ENCODE assay signal across 30 cellular contexts in genomic region chr15:81573098-81573746, GRCh38.
DNase-seq lines count a peak whose midpoint lies in the region; ATAC-seq lines count a peak whose summit lies in the region.
"Had no signal": no experiment of that assay in that cellular context is flagged by ENCODE, and none has a peak within 500 bp of the region (broad histone marks: within the 10 kb centered on the region; RNA-seq: fewer than 3 reads in every experiment).

No MANE protein-coding gene starts in this region.

- H2BK12ac ChIP-seq in trophoblast cell (ENCODE audit: low read length): no peak overlapping the region

- no peaks in the 10 kb centered on the region for H3K36me3 Mint-ChIP-seq in T-helper 17 cell (ENCODE audit: low read depth)
- H3K36me3 Mint-ChIP-seq: activated naive CD8-positive, alpha-beta T cell treated with anti-CD3 and anti-CD28 coated beads for 36 hours; CD8-positive, alpha-beta T cell; IgD-negative memory B cell had no signal

- no peak overlapping the region for H2AK5ac ChIP-seq in trophoblast cell (ENCODE audit: low read length)

- peaks cover 61% of the 10 kb centered on the region for H3K27me3 Mint-ChIP-seq in T-helper 17 cell

- H3K4ac ChIP-seq in trophoblast cell (ENCODE audit: low read depth, low read length): no peak overlapping the region

- H3K4me1 ChIP-seq in trophoblast cell (ENCODE audit: control insufficient read depth in 1 of 2, insufficient read depth in 2 of 2, low read length in 2 of 2): no peaks in the 10 kb centered on the region
- H3K4me1 ChIP-seq: parathyroid adenoma, tibial nerve had no signal

- H3K23ac ChIP-seq in trophoblast cell (ENCODE audit: low read length): no peak overlapping the region

- H4K8ac ChIP-seq in trophoblast cell (ENCODE audit: low read depth, low read length): no peak overlapping the region

- H4K12ac ChIP-seq in trophoblast cell (ENCODE audit: low read depth, low read length): no peak overlapping the region

- H3K4me1 Mint-ChIP-seq in T-helper 17 cell: no peaks in the 10 kb centered on the region
- H3K4me1 Mint-ChIP-seq: activated naive CD8-positive, alpha-beta T cell treated with anti-CD3 and anti-CD28 coated beads for 36 hours; B cell; IgD-negative memory B cell had no signal

- H3K79me1 ChIP-seq in trophoblast cell (ENCODE audit: low read length): no peaks in the 10 kb centered on the region

- H3K79me2 ChIP-seq in trophoblast cell (ENCODE audit: control insufficient read depth, insufficient read depth, low read length, poor library complexity): no peaks in the 10 kb centered on the region
- H3K79me2 ChIP-seq: parathyroid adenoma had no signal

- H2BK5ac ChIP-seq in trophoblast cell (ENCODE audit: low read depth, low read length, poor library complexity): no peak overlapping the region

- H3K18ac ChIP-seq in trophoblast cell (ENCODE audit: low read length): no peak overlapping the region

- WGBS in trophoblast cell (ENCODE audit: extremely low coverage, insufficient coverage, insufficient read length): no CpG with 5 or more reads among the region's 9 CpGs

- H4K91ac ChIP-seq in trophoblast cell (ENCODE audit: low read depth, low read length): no peak overlapping the region

- no peak for ATAC-seq in T-helper 17 cell
- ATAC-seq: CD8-positive, alpha-beta T cell; effector memory CD8-positive, alpha-beta T cell; heart right ventricle; left cardiac atrium; right cardiac atrium had no signal

- H2AFZ ChIP-seq in trophoblast cell (ENCODE audit: insufficient read depth, low read length, poor library complexity): no peak overlapping the region
- H2AFZ ChIP-seq: parathyroid adenoma had no signal

- H3K27ac Mint-ChIP-seq in T-helper 17 cell: no peak overlapping the region
- H3K27ac Mint-ChIP-seq: activated naive CD8-positive, alpha-beta T cell treated with anti-CD3 and anti-CD28 coated beads for 36 hours; B cell; CD8-positive, alpha-beta T cell; effector memory CD8-positive, alpha-beta T cell; IgD-negative memory B cell; nephron progenitor cell; T-helper 2 cell treated with Interferon-gamma antibody and Interleukin-4, amounts not matched to agents 5 μg/mL and 100 μg/mL, for 36 hours had no signal

- DNase-seq in NCI-H748 (lab: John Stamatoyannopoulos, UW; ENCODE audit: unreplicated experiment): peak; percentile 6
- DNase-seq in NCI-H748 treated with DMSO at 0.1 percent for 48 hours (lab: John Stamatoyannopoulos, UW): no peak
- peak; percentile 25 for DNase-seq in Jurkat, Clone E6-1 (ENCODE audit: low read depth, low spot score)
- DNase-seq in NCI-H524 treated with DMSO at 0.1 percent for 48 hours (lab: John Stamatoyannopoulos, UW): peak; percentile 100
- DNase-seq in trophoblast cell: peak; percentile 76 to 90
- DNase-seq in T-helper 17 cell: no peak
- DNase-seq in stimulated activated CD4-positive, alpha-beta T cell treated with anti-CD3 and anti-CD28 coated beads, Interleukin-15, amount 100 ng/mL, for 24 hours: no peak
- DNase-seq in globus pallidus (ENCODE audit: low spot score): no peak
- DNase-seq: activated CD4-positive, alpha-beta T cell treated with anti-CD3 and anti-CD28 coated beads for 4 hours; activated effector memory CD4-positive, alpha-beta T cell treated with anti-CD3 and anti-CD28 coated beads, Interleukin-2, amount 50 U/mL, for 16 hours; activated naive CD8-positive, alpha-beta T cell treated with anti-CD3 and anti-CD28 coated beads for 36 hours; activated T-cell treated with anti-CD3 and anti-CD28 coated beads for 4 hours; aorta; CD8-positive, alpha-beta T cell; effector memory CD8-positive, alpha-beta T cell; heart right ventricle; left cardiac atrium; mammary epithelial cell; NCI-H1092 treated with DMSO at 0.1 percent for 48 hours; nephron progenitor cell; OCI-M1; right cardiac atrium had no signal

- no peaks in the 10 kb centered on the region for H3K36me3 ChIP-seq in trophoblast cell (ENCODE audit: control insufficient read depth in 1 of 2, insufficient read depth in 2 of 2, low read length in 2 of 2)
- H3K36me3 ChIP-seq: cardiac muscle cell, heart right ventricle, tibial nerve had no signal

- H2BK120ac ChIP-seq in trophoblast cell (ENCODE audit: insufficient read depth, low read length, poor library complexity): no peak overlapping the region

- H3K9me3 ChIP-seq in trophoblast cell (ENCODE audit: insufficient read depth, low read depth, low read length): no peaks in the 10 kb centered on the region
- no peaks in the 10 kb centered on the region for H3K9me3 ChIP-seq in T-helper 17 cell (ENCODE audit: control insufficient read depth, low read length, poor library complexity, severe bottlenecking)
- H3K9me3 ChIP-seq: heart right ventricle, tibial nerve had no signal

- H3K9ac ChIP-seq in trophoblast cell (ENCODE audit: low read length): no peak overlapping the region
- H3K9ac ChIP-seq: parathyroid adenoma had no signal

- H3K4me2 ChIP-seq in trophoblast cell (ENCODE audit: low read length): no peak overlapping the region

- no peak overlapping the region for H3K4me3 ChIP-seq in Jurkat, Clone E6-1 (ENCODE audit: low read length)
- no peak overlapping the region for H3K4me3 ChIP-seq in trophoblast cell (ENCODE audit: low read depth, low read length)
- H3K4me3 ChIP-seq: cardiac muscle cell, coronary artery, heart right ventricle, SK-N-MC, tibial nerve had no signal

- H3K27me3 ChIP-seq in trophoblast cell (ENCODE audit: insufficient read depth, low read length): no peaks in the 10 kb centered on the region
- H3K27me3 ChIP-seq: tibial nerve had no signal

- H3K27ac ChIP-seq in trophoblast cell (ENCODE audit: low read depth, low read length): no peak overlapping the region
- H3K27ac ChIP-seq: cardiac muscle cell, coronary artery, heart right ventricle, parathyroid adenoma, SK-N-MC, tibial nerve had no signal

- no peak overlapping the region for H3K14ac ChIP-seq in trophoblast cell (ENCODE audit: low read length)

- H3K4me3 Mint-ChIP-seq in T-helper 17 cell: no peak overlapping the region
- H3K4me3 Mint-ChIP-seq: activated naive CD8-positive, alpha-beta T cell treated with anti-CD3 and anti-CD28 coated beads for 36 hours; B cell; CD8-positive, alpha-beta T cell; effector memory CD8-positive, alpha-beta T cell; nephron progenitor cell; T-helper 2 cell treated with Interferon-gamma antibody and Interleukin-4, amounts not matched to agents 5 μg/mL and 100 μg/mL, for 36 hours had no signal

Comparison
In these comparisons a context has a peak if more than half of its experiments do, and no peak if none do; other contexts are left out.
1. DNase-seq: peak in NCI-H748 (single experiment), Jurkat, Clone E6-1 (single experiment), NCI-H524 treated with DMSO at 0.1 percent for 48 hours (single experiment) and trophoblast cell (2 of 2); none in NCI-H748 treated with DMSO at 0.1 percent for 48 hours (single experiment), T-helper 17 cell (0 of 3), stimulated activated CD4-positive, alpha-beta T cell treated with anti-CD3 and anti-CD28 coated beads, Interleukin-15, amount 100 ng/mL, for 24 hours (single experiment) and globus pallidus (single experiment).